In genomic region chr7:27842851-27843250, GRCh38 we compare ENCODE assay signal across 2 cellular contexts.
TF ChIP-seq lines count a peak whose summit lies in the region.

No MANE protein-coding gene starts in this region.

TF ChIP-seq in WTC11, 78 proteins besides CTCF, POLR2A, EP300 and RAD21:
- TF ChIP-seq NFYB (CRISPR knock-in tag; conservative IDR thresholded peaks at IDR 0.05; ENCODE audit: low read depth) (no peak), ZSCAN18 (CRISPR knock-in tag; IDR thresholded peaks at IDR 0.05) (no peak), FOXK1 (CRISPR knock-in tag; IDR thresholded peaks at IDR 0.05) (no peak), ZNF263 (CRISPR knock-in tag; IDR thresholded peaks at IDR 0.05; ENCODE audit: low read depth) (no peak), ESRRA (CRISPR knock-in tag; IDR thresholded peaks at IDR 0.05; ENCODE audit: borderline replicate concordance) (no peak), ZNF416 (CRISPR knock-in tag; IDR thresholded peaks at IDR 0.05) (no peak), CREM (CRISPR knock-in tag; IDR thresholded peaks at IDR 0.05) (no peak), TCF7 (CRISPR knock-in tag; IDR thresholded peaks at IDR 0.05; ENCODE audit: low read depth) (no peak), HMGA2 (CRISPR knock-in tag; IDR thresholded peaks at IDR 0.05) (no peak), ZNF671 (CRISPR knock-in tag; IDR thresholded peaks at IDR 0.05) (no peak)

TF ChIP-seq in H1, 55 proteins besides CTCF, POLR2A, EP300 and RAD21:
- TF ChIP-seq KDM1A (IDR thresholded peaks at IDR 0.05; ENCODE audit: borderline replicate concordance, low read length) (no peak), JUND (IDR thresholded peaks at IDR 0.05; ENCODE audit: low read length) (no peak), PHF8 (conservative IDR thresholded peaks at IDR 0.05; ENCODE audit: low read depth, low read length) (no peak), ATF3 (IDR thresholded peaks at IDR 0.05; ENCODE audit: insufficient read depth, low read depth, low read length) (no peak), SUZ12 (IDR thresholded peaks at IDR 0.05; ENCODE audit: low read length) (no peak), SP4 (IDR thresholded peaks at IDR 0.05; ENCODE audit: low read length) (no peak), NANOG (IDR thresholded peaks at IDR 0.05; ENCODE audit: insufficient read depth, low read depth, low read length, poor library complexity, severe bottlenecking) (no peak), CBX8 (IDR thresholded peaks at IDR 0.05; ENCODE audit: borderline replicate concordance, low read depth, low read length) (no peak), CREB1 (IDR thresholded peaks at IDR 0.05) (no peak), POU5F1 (IDR thresholded peaks at IDR 0.05; ENCODE audit: low read depth, low read length) (no peak), SIRT6 (IDR thresholded peaks at IDR 0.05; ENCODE audit: low read length) (no peak)
